In the genomic region with DNA sequence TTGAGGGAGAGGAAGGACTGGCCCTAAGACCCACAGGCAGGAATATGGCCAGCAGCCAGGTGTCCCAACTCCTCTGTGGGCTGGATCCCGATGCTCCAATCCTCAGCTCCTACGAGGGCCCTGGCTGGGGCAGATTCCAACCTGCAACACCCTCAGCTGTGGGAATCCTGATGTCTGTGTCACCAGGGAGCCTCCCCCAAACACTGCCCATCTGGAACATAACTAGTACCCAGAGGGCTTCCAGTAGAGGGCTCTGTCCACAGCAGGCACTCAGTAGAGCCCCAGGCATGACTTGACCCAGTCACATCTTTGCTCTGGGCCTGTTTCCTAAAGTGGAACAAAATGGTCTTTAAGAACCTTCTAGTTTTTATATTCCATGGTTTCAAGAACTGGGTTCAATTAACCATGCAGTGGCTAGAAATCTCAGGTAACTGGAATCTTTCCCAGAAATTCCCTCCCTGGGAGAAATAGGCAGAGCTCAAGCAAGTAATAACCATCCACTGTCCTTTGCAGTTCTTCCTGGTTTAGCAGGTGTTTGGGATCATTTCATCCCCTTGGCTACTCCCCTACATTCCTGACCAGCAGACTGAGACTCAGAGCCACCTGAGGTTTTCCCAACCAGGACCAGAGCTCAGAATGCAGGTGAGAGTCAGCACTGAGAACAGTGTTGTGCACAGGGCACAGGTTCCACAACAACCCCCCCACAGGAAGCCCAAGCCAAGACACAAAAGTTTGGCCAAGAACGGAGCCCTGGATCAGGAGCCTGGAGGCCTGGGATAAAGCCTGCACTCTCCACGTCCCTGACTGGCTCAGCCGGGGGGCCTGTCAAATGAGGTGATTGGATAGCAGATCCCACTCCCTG, we compare ENCODE assay signal across 13 cellular contexts. TPM values are rescaled to one million over a fixed set of nuclear protein-coding genes. Genes with fewer than 3 reads are reported as not detected.
DNase-seq lines count a peak whose midpoint lies in the region; ATAC-seq and TF ChIP-seq lines count a peak whose summit lies in the region.
"Had no signal": no experiment of that assay in that cellular context is flagged by ENCODE, and none has a peak within 500 bp of the region (broad histone marks: within the 10 kb centered on the region; RNA-seq: fewer than 3 reads in every experiment).

No MANE protein-coding gene starts in this region.

- H2AFZ ChIP-seq in Loucy (ENCODE audit: low read length) (no peak overlapping the region), osteoblast (ENCODE audit: low read length) (no peak overlapping the region)

- H3K9me3 ChIP-seq in Loucy (ENCODE audit: insufficient read depth, low read depth, low read length) (no peaks in the 10 kb centered on the region), endodermal cell (ENCODE audit: control insufficient read depth, low read length) (no peaks in the 10 kb centered on the region), osteoblast (ENCODE audit: low read depth, low read length) (no peaks in the 10 kb centered on the region)
- H3K9me3 ChIP-seq: esophagus muscularis mucosa had no signal

- no peak overlapping the region for H3K27ac Mint-ChIP-seq in endodermal cell
- H3K27ac Mint-ChIP-seq: brain; T-helper 1 cell treated with Interleukin-12 subunit alpha and Interleukin-12 subunit beta and Interleukin-4 antibody, amounts not matched to agents 30 μg/mL and 1 μg/mL, for 36 hours had no signal

- H3F3A ChIP-seq in Loucy (ENCODE audit: low read depth), result no peaks in the 10 kb centered on the region

- no peak overlapping the region for H3K4me2 ChIP-seq in Loucy (ENCODE audit: low read depth, low read length, poor library complexity, severe bottlenecking)
- H3K4me2 ChIP-seq in osteoblast (ENCODE audit: insufficient read depth, low read length), result no peak overlapping the region

- H3K9ac ChIP-seq in Loucy (ENCODE audit: low read depth, low read length, poor library complexity, severe bottlenecking), result no peak overlapping the region
- no peak overlapping the region for H3K9ac ChIP-seq in endodermal cell (ENCODE audit: extremely low read depth, low read length, poor library complexity, severe bottlenecking)

- H4K20me1 ChIP-seq in Loucy (ENCODE audit: insufficient read depth, low read length, poor library complexity, severe bottlenecking) (no peaks in the 10 kb centered on the region), osteoblast (ENCODE audit: insufficient read depth, low read length) (no peaks in the 10 kb centered on the region)

- H3K79me2 ChIP-seq in Loucy (ENCODE audit: insufficient read depth, low read length) (no peaks in the 10 kb centered on the region), osteoblast (ENCODE audit: insufficient read depth, low read length) (no peaks in the 10 kb centered on the region)

- no peak overlapping the region for H3K4me3 Mint-ChIP-seq in endodermal cell
- H3K4me3 Mint-ChIP-seq: brain; T-helper 1 cell treated with Interleukin-12 subunit alpha and Interleukin-12 subunit beta and Interleukin-4 antibody, amounts not matched to agents 30 μg/mL and 1 μg/mL, for 36 hours had no signal

- no peak overlapping the region for H3K27ac ChIP-seq in endodermal cell (ENCODE audit: low read depth, low read length)
- H3K27ac ChIP-seq in osteoblast (ENCODE audit: low read depth, low read length), result no peak overlapping the region
- H3K27ac ChIP-seq: esophagus muscularis mucosa had no signal

- H3K4me3 ChIP-seq in GM12864 (ENCODE audit: low read depth, low read length) (no peak overlapping the region), Loucy (ENCODE audit: low read length, poor library complexity, severe bottlenecking) (no peak overlapping the region), endodermal cell (ENCODE audit: low read length) (no peak overlapping the region), osteoblast (ENCODE audit: insufficient read depth, low read length) (no peak overlapping the region)
- H3K4me3 ChIP-seq: esophagus muscularis mucosa had no signal

- H3K36me3 ChIP-seq in Loucy (ENCODE audit: insufficient read depth, low read length) (no peaks in the 10 kb centered on the region), endodermal cell (ENCODE audit: control insufficient read depth, insufficient read depth, low read length) (no peaks in the 10 kb centered on the region), osteoblast (ENCODE audit: insufficient read depth, low read length) (no peaks in the 10 kb centered on the region)
- H3K36me3 ChIP-seq: esophagus muscularis mucosa had no signal

- TF ChIP-seq CTCF in GM12864 (IDR thresholded peaks at IDR 0.05; ENCODE audit: low read depth, low read length, missing control alignments) (peak; percentile 2), Loucy (conservative IDR thresholded peaks at IDR 0.05; ENCODE audit: low read length) (peak; percentile 42; the same call in 1 of the 2 replicates), endodermal cell (conservative IDR thresholded peaks at IDR 0.05) (peak; percentile 48), osteoblast (IDR thresholded peaks at IDR 0.05; ENCODE audit: extremely low read depth, low read depth, low read length) (peak; percentile 17)

- 81% methylated on average over 5 of the region's 5 CpGs; no CpG with 5 or more reads in 1 of the 2 experiments for WGBS in endodermal cell (ENCODE audit: insufficient coverage in 1 of 2, insufficient read length in 1 of 2), 2 experiments

- no peaks in the 10 kb centered on the region for H3K4me1 ChIP-seq in Loucy (ENCODE audit: insufficient read depth, low read length, poor library complexity, severe bottlenecking)
- H3K4me1 ChIP-seq in endodermal cell (ENCODE audit: control insufficient read depth, insufficient read depth, low read length), result no peaks in the 10 kb centered on the region
- peaks cover 6% of the 10 kb centered on the region for H3K4me1 ChIP-seq in osteoblast (ENCODE audit: insufficient read depth, low read length)

- no peaks in the 10 kb centered on the region for H3K9me3 Mint-ChIP-seq in endodermal cell
- H3K9me3 Mint-ChIP-seq: T-helper 1 cell treated with Interleukin-12 subunit alpha and Interleukin-12 subunit beta and Interleukin-4 antibody, amounts not matched to agents 30 μg/mL and 1 μg/mL, for 36 hours had no signal

- DNase-seq in GM12864 (ENCODE audit: low read depth), result no peak
- DNase-seq in endodermal cell, result peak; percentile 63
- DNase-seq in osteoblast (ENCODE audit: insufficient read length, low spot score, missing footprints), result no peak
- no peak for DNase-seq in NCI-H2029 treated with DMSO at 0.1 percent for 48 hours (lab: John Stamatoyannopoulos, UW)
- no peak for DNase-seq in activated CD8-positive, alpha-beta memory T cell treated with anti-CD3 and anti-CD28 coated beads for 24 hours
- DNase-seq: activated T-cell treated with anti-CD3 and anti-CD28 coated beads for 4 hours had no signal

- no peaks in the 10 kb centered on the region for H3K9me2 ChIP-seq in Loucy (replicated peaks; ENCODE audit: low read depth, low read length)

- H3K36me3 Mint-ChIP-seq in endodermal cell (ENCODE audit: low read depth), result no peaks in the 10 kb centered on the region

- no peaks in the 10 kb centered on the region for H3K27me3 ChIP-seq in Loucy (ENCODE audit: insufficient read depth, low read length, poor library complexity, severe bottlenecking)
- no peaks in the 10 kb centered on the region for H3K27me3 ChIP-seq in endodermal cell (ENCODE audit: control insufficient read depth, insufficient read depth, low read length, poor library complexity, severe bottlenecking)
- H3K27me3 ChIP-seq in osteoblast (ENCODE audit: insufficient read depth, low read length), result peaks cover 9% of the 10 kb centered on the region
- H3K27me3 ChIP-seq: esophagus muscularis mucosa had no signal

- H3K27me3 Mint-ChIP-seq in endodermal cell (ENCODE audit: insufficient read depth), result peaks cover 4% of the 10 kb centered on the region
- H3K27me3 Mint-ChIP-seq: brain had no signal

- no peak for ATAC-seq in GM19395 (IDR thresholded peaks at IDR 0.05; ENCODE audit: unreplicated experiment)

- peaks cover under 1% of the 10 kb centered on the region for H3K4me1 Mint-ChIP-seq in endodermal cell

RNA-seq across cellular contexts. Expression of a gene that starts 20.8 kb away (rescaled TPM):
- 1 to 10 TPM in 1 of 2 donors, not detected in 1; 2.1 TPM for total RNA-seq in endodermal cell
- polyA plus RNA-seq in endodermal cell (2013, experiment 1 of 2), result not detected
- not detected for polyA plus RNA-seq in endodermal cell (2013, experiment 2 of 2)
- total RNA-seq in osteoblast, result not detected in 2 replicates
- total RNA-seq: NCI-H460 had no signal
- polyA plus RNA-seq: liver had no signal
